Comparison of ENCODE assay signal across 16 cellular contexts in the genomic region with DNA sequence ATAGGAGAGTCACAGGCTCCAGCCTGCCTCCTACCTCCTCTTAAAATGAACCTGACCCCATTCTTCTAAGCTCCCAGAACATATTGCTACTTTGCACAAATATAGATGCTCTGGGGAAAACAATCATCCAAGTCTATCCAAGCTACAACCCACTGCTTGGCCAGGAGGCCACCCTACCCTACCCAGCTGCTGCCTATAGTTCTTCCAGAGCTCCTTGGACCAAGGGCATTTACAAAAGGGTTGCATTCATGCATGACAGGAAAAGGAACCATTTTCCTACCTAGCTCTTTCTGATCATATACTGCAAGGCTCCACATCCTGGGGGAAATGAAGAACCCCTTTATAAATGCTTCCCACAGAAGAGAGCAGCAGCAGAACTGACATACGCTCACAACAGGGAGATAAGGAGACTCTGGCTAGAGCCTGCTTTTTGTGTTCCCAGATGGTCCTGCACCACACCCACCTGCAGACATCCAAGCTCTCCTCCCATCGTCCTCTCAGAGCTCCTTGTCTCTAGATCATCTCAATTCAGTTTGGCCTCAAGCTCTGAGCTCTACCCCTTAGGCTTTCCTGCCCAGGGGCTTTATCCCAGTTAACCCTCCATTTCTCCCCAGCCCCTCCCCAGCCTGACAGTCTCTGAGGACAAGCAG.
"Had no signal": no experiment of that assay in that cellular context is flagged by ENCODE, and none has a peak within 500 bp of the region (broad histone marks: within the 10 kb centered on the region; RNA-seq: fewer than 3 reads in every experiment).

No MANE protein-coding gene starts in this region.

- H3K9me3 Mint-ChIP-seq: dendritic cell treated with granulocyte-macrophage colony-stimulating factor and Interleukin-4, amounts not matched to agents 40 ng/mL and 50 ng/mL, for 4 days; naive thymus-derived CD4-positive, alpha-beta T cell; nephron progenitor cell had no signal

- H3K4me3 Mint-ChIP-seq: dendritic cell treated with granulocyte-macrophage colony-stimulating factor and Interleukin-4, amounts not matched to agents 40 ng/mL and 50 ng/mL, for 4 days; naive thymus-derived CD4-positive, alpha-beta T cell; nephron progenitor cell had no signal

- H3K27ac ChIP-seq: gastroesophageal sphincter, neutrophil, stomach had no signal

- H3K4me3 ChIP-seq: gastroesophageal sphincter, stomach had no signal

- H3K27me3 ChIP-seq: gastroesophageal sphincter had no signal

- H3K9me3 ChIP-seq: gastroesophageal sphincter, neutrophil, stomach had no signal

- H3K36me3 ChIP-seq: gastroesophageal sphincter, neutrophil, stomach had no signal

- DNase-seq: central memory CD4-positive, alpha-beta T cell; effector CD4-positive, alpha-beta T cell; glutamatergic neuron; kidney; left cardiac atrium; mammary epithelial cell; naive thymus-derived CD4-positive, alpha-beta T cell; nephron progenitor cell; small intestine; stimulated activated CD4-positive, alpha-beta T cell treated with anti-CD3 and anti-CD28 coated beads, Interleukin-12 subunit alpha, Interleukin-12 subunit beta, amount 100 ng/mL, for 4 hours; stimulated activated naive CD4-positive, alpha-beta T cell; stomach; trophoblast cell had no signal

- H3K4me1 ChIP-seq: stomach had no signal

- H3K36me3 Mint-ChIP-seq: naive thymus-derived CD4-positive, alpha-beta T cell had no signal

- H3K27ac Mint-ChIP-seq: dendritic cell treated with granulocyte-macrophage colony-stimulating factor and Interleukin-4, amounts not matched to agents 40 ng/mL and 50 ng/mL, for 4 days; nephron progenitor cell had no signal

- H3K4me1 Mint-ChIP-seq: naive thymus-derived CD4-positive, alpha-beta T cell; nephron progenitor cell had no signal

- ATAC-seq: gastroesophageal sphincter; naive thymus-derived CD4-positive, alpha-beta T cell had no signal
